Comparison of ENCODE assay signal across 8 cellular contexts in genomic region chr17:28948873-28949184, GRCh38. TPM values are rescaled to one million over a fixed set of nuclear protein-coding genes. Genes with fewer than 3 reads are reported as not detected.
DNase-seq lines count a peak whose midpoint lies in the region; ATAC-seq and TF ChIP-seq lines count a peak whose summit lies in the region.

No MANE protein-coding gene starts in this region.

- BruUV-seq in MCF 10A (replicated peaks; lab: Mats Ljungman, UMichigan): no TSS peak

- TF ChIP-seq CTCF in MCF 10A (IDR thresholded peaks at IDR 0.05; ENCODE audit: unreplicated experiment): no peak

- CTCF ChIA-PET in MCF 10A (lab: Yijun Ruan, JAX): interaction anchor here (0.5 to 3.5 kb wide), 6 partner anchors 19 to 224 kb away, joined by 3 to 16 read pairs (median 4); partner anchors contain the start of gene NEK8

- no peaks in the 10 kb centered on the region for H3K9me3 Mint-ChIP-seq in MCF 10A (ENCODE audit: unreplicated experiment)

- H3K27ac ChIP-seq in mesodermal cell (ENCODE audit: low read depth, low read length, severe bottlenecking): peak overlapping the region; percentile 76

- peak overlapping the region; percentile 85 for H3K27ac Mint-ChIP-seq in MCF 10A (ENCODE audit: low read depth, unreplicated experiment)

- POLR2A ChIA-PET in MCF 10A (lab: Yijun Ruan, JAX): interaction anchor here (0.6 to 10.7 kb wide), 25 partner anchors 8 to 672 kb away, joined by 3 to 342 read pairs (median 9); partner anchors contain the start of genes DHRS13, FAM222B, FLOT2 and MYO18A

- peaks cover 44% of the 10 kb centered on the region for H3K36me3 ChIP-seq in mesodermal cell (ENCODE audit: control insufficient read depth, insufficient read depth, low read length)

- peaks cover 14% of the 10 kb centered on the region for H3K4me1 ChIP-seq in mesodermal cell (ENCODE audit: control insufficient read depth, insufficient read depth, low read length, poor library complexity, severe bottlenecking)

- peak overlapping the region; percentile 84 for H3K4me3 ChIP-seq in mesodermal cell (ENCODE audit: extremely low read depth, insufficient read depth, low read length, poor library complexity, severe bottlenecking)

- 0% methylated on average over 11 to 12 of the region's 15 CpGs for WGBS in mesodermal cell (ENCODE audit: insufficient coverage in 2 of 2), 2 experiments

- DNase-seq in 8988T: peak; percentile 52
- DNase-seq in HT-29 (ENCODE audit: low spot score): peak; percentile 10
- no peak for DNase-seq in MCF 10A (ENCODE audit: unreplicated experiment)
- DNase-seq in NCI-H1694 (lab: John Stamatoyannopoulos, UW): no peak

- peaks cover 6% of the 10 kb centered on the region for H3K4me1 Mint-ChIP-seq in MCF 10A (ENCODE audit: insufficient read depth, unreplicated experiment)

- ATAC-seq in HG03378 (IDR thresholded peaks at IDR 0.05; ENCODE audit: unreplicated experiment) (no peak), GM21381 (IDR thresholded peaks at IDR 0.05; ENCODE audit: unreplicated experiment) (no peak), HG03135 (IDR thresholded peaks at IDR 0.05; ENCODE audit: unreplicated experiment) (no peak)

- H3K27me3 Mint-ChIP-seq in MCF 10A (ENCODE audit: insufficient read depth, unreplicated experiment): no peaks in the 10 kb centered on the region

- peaks cover 52% of the 10 kb centered on the region for H3K36me3 Mint-ChIP-seq in MCF 10A (ENCODE audit: insufficient read depth, unreplicated experiment)

- intact Hi-C loops in MCF 10A (cut with micrococcal nuclease): loop anchor here (5.0 to 10.0 kb wide), 2 partner anchors 94 to 137 kb away; partner anchors contain the start of gene ERAL1

- H3K4me3 Mint-ChIP-seq in MCF 10A (ENCODE audit: unreplicated experiment): no peak overlapping the region

- H3K9me3 ChIP-seq in mesodermal cell (ENCODE audit: control insufficient read depth, low read length): no peaks in the 10 kb centered on the region

RNA-seq across cellular contexts. Expression of gene PHF12, which starts 2.5 kb away (rescaled TPM):
- 32.0 and 34.7 TPM in 2 replicates for total RNA-seq in HT-29 (2014; rRNA removed; shearing (Covaris generic))
- total RNA-seq in MCF 10A (2022): 37.6 and 38.2 TPM in 2 replicates
- polyA plus RNA-seq in mesodermal cell (2013, experiment 1 of 2): 30.1 TPM
- 31.0 TPM for polyA plus RNA-seq in mesodermal cell (2013, experiment 2 of 2)

RNA-seq across cellular contexts. Expression of gene DHRS13, which starts 46.0 kb away (rescaled TPM):
- 15.2 and 17.6 TPM in 2 replicates for total RNA-seq in HT-29 (2014; rRNA removed; shearing (Covaris generic))
- total RNA-seq in MCF 10A (2022): 9.1 and 9.5 TPM in 2 replicates
- polyA plus RNA-seq in mesodermal cell (2013, experiment 1 of 2): 11.0 TPM
- 8.4 TPM for polyA plus RNA-seq in mesodermal cell (2013, experiment 2 of 2)

RNA-seq across cellular contexts. Expression of gene FLOT2, which starts 51.3 kb away (rescaled TPM):
- 49.7 and 55.6 TPM in 2 replicates for total RNA-seq in HT-29 (2014; rRNA removed; shearing (Covaris generic))
- total RNA-seq in MCF 10A (2022): 98.5 and 126 TPM in 2 replicates
- polyA plus RNA-seq in mesodermal cell (2013, experiment 1 of 2): 113 TPM
- 99.1 TPM for polyA plus RNA-seq in mesodermal cell (2013, experiment 2 of 2)

RNA-seq across cellular contexts. Expression of gene SEZ6, which starts 57.0 kb away (rescaled TPM):
- total RNA-seq in HT-29 (2014; rRNA removed; shearing (Covaris generic)): 0.05 TPM in 1 of 2 replicates, not detected in the other
- total RNA-seq in MCF 10A (2022): not detected in 2 replicates
- polyA plus RNA-seq in mesodermal cell (2013, experiment 1 of 2): 0.81 TPM
- polyA plus RNA-seq in mesodermal cell (2013, experiment 2 of 2): 0.35 TPM

Comparison
In these comparisons a context has a peak if more than half of its experiments do, and no peak if none do; other contexts are left out.
1. DNase-seq: peak in 8988T (single experiment) and HT-29 (single experiment); none in MCF 10A (single experiment) and NCI-H1694 (single experiment).